Comparison of ENCODE assay signal across 1 cellular context in genomic region chr2:200616193-200616592, GRCh38.
TF ChIP-seq lines count a peak whose summit lies in the region.

No MANE protein-coding gene starts in this region.

TF ChIP-seq in HepG2, 621 proteins besides CTCF, POLR2A, EP300 and RAD21 (continued from another document):
- TF ChIP-seq, protein P1, sequence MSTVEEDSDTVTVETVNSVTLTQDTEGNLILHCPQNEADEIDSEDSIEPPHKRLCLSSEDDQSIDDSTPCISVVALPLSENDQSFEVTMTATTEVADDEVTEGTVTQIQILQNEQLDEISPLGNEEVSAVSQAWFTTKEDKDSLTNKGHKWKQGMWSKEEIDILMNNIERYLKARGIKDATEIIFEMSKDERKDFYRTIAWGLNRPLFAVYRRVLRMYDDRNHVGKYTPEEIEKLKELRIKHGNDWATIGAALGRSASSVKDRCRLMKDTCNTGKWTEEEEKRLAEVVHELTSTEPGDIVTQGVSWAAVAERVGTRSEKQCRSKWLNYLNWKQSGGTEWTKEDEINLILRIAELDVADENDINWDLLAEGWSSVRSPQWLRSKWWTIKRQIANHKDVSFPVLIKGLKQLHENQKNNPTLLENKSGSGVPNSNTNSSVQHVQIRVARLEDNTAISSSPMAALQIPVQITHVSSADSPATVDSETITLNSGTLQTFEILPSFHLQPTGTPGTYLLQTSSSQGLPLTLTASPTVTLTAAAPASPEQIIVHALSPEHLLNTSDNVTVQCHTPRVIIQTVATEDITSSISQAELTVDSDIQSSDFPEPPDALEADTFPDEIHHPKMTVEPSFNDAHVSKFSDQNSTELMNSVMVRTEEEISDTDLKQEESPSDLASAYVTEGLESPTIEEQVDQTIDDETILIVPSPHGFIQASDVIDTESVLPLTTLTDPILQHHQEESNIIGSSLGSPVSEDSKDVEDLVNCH (CRISPR knock-in tag; IDR thresholded peaks at IDR 0.05) = no peak
- TF ChIP-seq, protein P2, sequence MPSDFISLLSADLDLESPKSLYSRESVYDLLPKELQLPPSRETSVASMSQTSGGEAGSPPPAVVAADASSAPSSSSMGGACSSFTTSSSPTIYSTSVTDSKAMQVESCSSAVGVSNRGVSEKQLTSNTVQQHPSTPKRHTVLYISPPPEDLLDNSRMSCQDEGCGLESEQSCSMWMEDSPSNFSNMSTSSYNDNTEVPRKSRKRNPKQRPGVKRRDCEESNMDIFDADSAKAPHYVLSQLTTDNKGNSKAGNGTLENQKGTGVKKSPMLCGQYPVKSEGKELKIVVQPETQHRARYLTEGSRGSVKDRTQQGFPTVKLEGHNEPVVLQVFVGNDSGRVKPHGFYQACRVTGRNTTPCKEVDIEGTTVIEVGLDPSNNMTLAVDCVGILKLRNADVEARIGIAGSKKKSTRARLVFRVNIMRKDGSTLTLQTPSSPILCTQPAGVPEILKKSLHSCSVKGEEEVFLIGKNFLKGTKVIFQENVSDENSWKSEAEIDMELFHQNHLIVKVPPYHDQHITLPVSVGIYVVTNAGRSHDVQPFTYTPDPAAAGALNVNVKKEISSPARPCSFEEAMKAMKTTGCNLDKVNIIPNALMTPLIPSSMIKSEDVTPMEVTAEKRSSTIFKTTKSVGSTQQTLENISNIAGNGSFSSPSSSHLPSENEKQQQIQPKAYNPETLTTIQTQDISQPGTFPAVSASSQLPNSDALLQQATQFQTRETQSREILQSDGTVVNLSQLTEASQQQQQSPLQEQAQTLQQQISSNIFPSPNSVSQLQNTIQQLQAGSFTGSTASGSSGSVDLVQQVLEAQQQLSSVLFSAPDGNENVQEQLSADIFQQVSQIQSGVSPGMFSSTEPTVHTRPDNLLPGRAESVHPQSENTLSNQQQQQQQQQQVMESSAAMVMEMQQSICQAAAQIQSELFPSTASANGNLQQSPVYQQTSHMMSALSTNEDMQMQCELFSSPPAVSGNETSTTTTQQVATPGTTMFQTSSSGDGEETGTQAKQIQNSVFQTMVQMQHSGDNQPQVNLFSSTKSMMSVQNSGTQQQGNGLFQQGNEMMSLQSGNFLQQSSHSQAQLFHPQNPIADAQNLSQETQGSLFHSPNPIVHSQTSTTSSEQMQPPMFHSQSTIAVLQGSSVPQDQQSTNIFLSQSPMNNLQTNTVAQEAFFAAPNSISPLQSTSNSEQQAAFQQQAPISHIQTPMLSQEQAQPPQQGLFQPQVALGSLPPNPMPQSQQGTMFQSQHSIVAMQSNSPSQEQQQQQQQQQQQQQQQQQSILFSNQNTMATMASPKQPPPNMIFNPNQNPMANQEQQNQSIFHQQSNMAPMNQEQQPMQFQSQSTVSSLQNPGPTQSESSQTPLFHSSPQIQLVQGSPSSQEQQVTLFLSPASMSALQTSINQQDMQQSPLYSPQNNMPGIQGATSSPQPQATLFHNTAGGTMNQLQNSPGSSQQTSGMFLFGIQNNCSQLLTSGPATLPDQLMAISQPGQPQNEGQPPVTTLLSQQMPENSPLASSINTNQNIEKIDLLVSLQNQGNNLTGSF (CRISPR knock-in tag; IDR thresholded peaks at IDR 0.05) = no peak
TF ChIP-seq in HepG2: peak in this region for 0.
